In the genomic region with DNA sequence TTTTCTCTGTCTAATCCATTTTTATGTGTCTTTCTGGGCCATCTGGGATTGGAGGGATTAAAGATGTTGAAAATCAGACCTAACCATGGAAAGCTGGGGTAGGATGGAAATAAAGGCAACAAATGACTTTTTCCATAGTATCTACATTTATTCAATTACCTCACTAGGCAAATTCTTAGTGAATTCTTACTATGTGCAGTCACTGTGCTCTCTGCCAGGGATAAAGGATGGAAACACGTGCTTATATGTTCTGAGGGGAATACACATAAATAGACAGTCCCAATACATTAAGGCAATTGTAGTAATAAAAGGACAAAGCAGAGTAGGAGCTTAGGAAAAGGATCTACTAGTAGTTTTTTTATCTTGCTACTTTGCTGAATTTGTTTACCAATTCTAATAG, we compare ENCODE assay signal across 29 cellular contexts.
DNase-seq lines count a peak whose midpoint lies in the region; ATAC-seq, FAIRE-seq and TF ChIP-seq lines count a peak whose summit lies in the region.
"Had no signal": no experiment of that assay in that cellular context is flagged by ENCODE, and none has a peak within 500 bp of the region (broad histone marks: within the 10 kb centered on the region; RNA-seq: fewer than 3 reads in every experiment).

No MANE protein-coding gene starts in this region.

- ATAC-seq in HepG2: no peak
- ATAC-seq: activated CD8-positive, alpha-beta T cell treated with anti-CD3 and anti-CD28 coated beads for 36 hours; activated T-helper 17 cell treated with anti-CD3 and anti-CD28 coated beads, Interleukin-2, amount 50 U/mL, for 72 hours; left colon; right lobe of liver; stimulated activated effector memory CD8-positive, alpha-beta T cell treated with anti-CD3 and anti-CD28 coated beads, Interleukin-12 subunit alpha, Interleukin-12 subunit beta, amount 100 ng/mL, for 72 hours; upper lobe of right lung had no signal

- H3K4me1 ChIP-seq in GM23248 (ENCODE audit: insufficient read depth): peaks cover 43% of the 10 kb centered on the region
- peaks cover 17% of the 10 kb centered on the region for H3K4me1 ChIP-seq in astrocyte (ENCODE audit: insufficient read depth, low read length)
- H3K4me1 ChIP-seq in HepG2 (ENCODE audit: insufficient read depth, low read length): no peaks in the 10 kb centered on the region
- H3K4me1 ChIP-seq: BE2C, right lobe of liver, upper lobe of right lung had no signal

- FAIRE-seq in astrocyte (lab: Jason Lieb, UNC): peak; percentile 41
- FAIRE-seq in HepG2 (lab: Jason Lieb, UNC): no peak
- FAIRE-seq: frontal cortex had no signal

- H3K27ac Mint-ChIP-seq in astrocyte (ENCODE audit: unreplicated experiment): peak overlapping the region; percentile 36
- H3K27ac Mint-ChIP-seq: activated CD8-positive, alpha-beta T cell treated with anti-CD3 and anti-CD28 coated beads for 36 hours; activated naive CD4-positive, alpha-beta T cell treated with anti-CD3 and anti-CD28 coated beads, Interleukin-2, amount 50 U/mL, for 24 hours; activated T-helper 17 cell treated with anti-CD3 and anti-CD28 coated beads, Interleukin-2, amount 50 U/mL, for 72 hours; H9; stimulated activated effector memory CD8-positive, alpha-beta T cell treated with anti-CD3 and anti-CD28 coated beads, Interleukin-12 subunit alpha, Interleukin-12 subunit beta, amount 100 ng/mL, for 72 hours; T-helper 1 cell treated with Interleukin-12 subunit alpha and Interleukin-12 subunit beta and Interleukin-4 antibody, amounts not matched to agents 30 μg/mL and 1 μg/mL, for 36 hours had no signal

- TF ChIP-seq RAD21 in HepG2 (CRISPR knock-in tag; IDR thresholded peaks at IDR 0.05): no peak

- H3K27me3 Mint-ChIP-seq in astrocyte (ENCODE audit: low read depth, unreplicated experiment): no peaks in the 10 kb centered on the region
- H3K27me3 Mint-ChIP-seq: activated CD8-positive, alpha-beta T cell treated with anti-CD3 and anti-CD28 coated beads for 36 hours; activated naive CD4-positive, alpha-beta T cell treated with anti-CD3 and anti-CD28 coated beads, Interleukin-2, amount 50 U/mL, for 24 hours; activated T-helper 17 cell treated with anti-CD3 and anti-CD28 coated beads, Interleukin-2, amount 50 U/mL, for 72 hours; central memory CD8-positive, alpha-beta T cell had no signal

- CTCF ChIA-PET in HepG2 (lab: Yijun Ruan, JAX; ENCODE audit: low intra/inter-chr PET ratio, low total read pairs): no interaction called here

- no peaks in the 10 kb centered on the region for H4K20me1 ChIP-seq in GM23248 (ENCODE audit: insufficient read depth)
- no peaks in the 10 kb centered on the region for H4K20me1 ChIP-seq in astrocyte (ENCODE audit: insufficient read depth, low read length)
- no peaks in the 10 kb centered on the region for H4K20me1 ChIP-seq in HepG2 (ENCODE audit: insufficient read depth, low read length)

- no peak for TF ChIP-seq CTCF in astrocyte (IDR thresholded peaks at IDR 0.05; ENCODE audit: insufficient read depth, low read depth, low read length)
- TF ChIP-seq CTCF in fibroblast of the aortic adventitia (IDR thresholded peaks at IDR 0.05; ENCODE audit: insufficient read depth, low read length): no peak
- TF ChIP-seq CTCF in HepG2 (CRISPR knock-in tag; IDR thresholded peaks at IDR 0.05): no peak

- in situ Hi-C loops in GM23248 (cut with MboI) (no loop called here), ACHN (cut with HindIII; ENCODE audit: low pct_ligation_motif_present, low pct_unique_long_range_greater_than_20kb, low sequenced_read_pairs) (no loop called here), HepG2 (cut with HindIII; ENCODE audit: extremely low pct_ligation_motif_present, low pct_unique_long_range_greater_than_20kb) (no loop called here)

- DNase-seq in GM23248 (peak; percentile 47), astrocyte (ENCODE audit: low read depth) (peak; percentile 61), fibroblast of the aortic adventitia (ENCODE audit: low read depth) (peak; percentile 43), cardiac septum (ENCODE audit: low spot score) (no peak), ACHN (no peak), HepG2 (ENCODE audit: low spot score) (no peak), NCI-H1417 (lab: John Stamatoyannopoulos, UW) (no peak)
- DNase-seq: activated CD4-positive, alpha-beta T cell treated with anti-CD3 and anti-CD28 coated beads for 1 hour; activated CD8-positive, alpha-beta T cell treated with anti-CD3 and anti-CD28 coated beads for 36 hours; anterior cingulate cortex; BE2C; dorsolateral prefrontal cortex; H9; left colon; NCI-H1436; NCI-H2081 treated with DMSO at 0.1 percent for 48 hours; NCI-H446 treated with DMSO at 0.1 percent for 48 hours; NCI-H82; right lobe of liver; stimulated activated CD4-positive, alpha-beta T cell treated with anti-CD3 and anti-CD28 coated beads, Interleukin-4, amount 100 ng/mL, for 24 hours; upper lobe of right lung had no signal

- peaks cover 26% of the 10 kb centered on the region for H3K4me1 Mint-ChIP-seq in astrocyte (ENCODE audit: low read depth, unreplicated experiment)
- H3K4me1 Mint-ChIP-seq: activated naive CD4-positive, alpha-beta T cell treated with anti-CD3 and anti-CD28 coated beads, Interleukin-2, amount 50 U/mL, for 24 hours; activated T-helper 17 cell treated with anti-CD3 and anti-CD28 coated beads, Interleukin-2, amount 50 U/mL, for 72 hours; central memory CD8-positive, alpha-beta T cell; stimulated activated effector memory CD8-positive, alpha-beta T cell treated with anti-CD3 and anti-CD28 coated beads, Interleukin-12 subunit alpha, Interleukin-12 subunit beta, amount 100 ng/mL, for 72 hours had no signal

- POLR2A ChIA-PET in HepG2 (lab: Yijun Ruan, JAX): no interaction called here

- 27 to 31% methylated on average over 1 of the region's 1 CpG for WGBS in GM23248 (ENCODE audit: low coverage in 1 of 2, low lambda C conversion rate in 2 of 2, missing lambda C conversion rate in 2 of 2), 2 experiments
- WGBS in HepG2 (ENCODE audit: low lambda C conversion rate): 0% methylated on average over 1 of the region's 1 CpG

- H3K9ac ChIP-seq in GM23248 (no peak overlapping the region), astrocyte (ENCODE audit: low read length) (peak overlapping the region; percentile 5), HepG2 (ENCODE audit: insufficient read depth, low read depth, low read length) (no peak overlapping the region)
- H3K9ac ChIP-seq: KMS-11 had no signal

- no TSS peak for BruUV-seq in HepG2 (replicated peaks; lab: Mats Ljungman, UMichigan)

- no peak for TF ChIP-seq EP300 in HepG2 (IDR thresholded peaks at IDR 0.05; ENCODE audit: low read depth in 2 of 2, low read length in 2 of 2)
- TF ChIP-seq EP300 in HepG2 (CRISPR knock-in tag; IDR thresholded peaks at IDR 0.05; ENCODE audit: borderline replicate concordance): no peak

- H3K9me3 ChIP-seq in GM23248 (ENCODE audit: low read depth) (no peaks in the 10 kb centered on the region), astrocyte (ENCODE audit: insufficient read depth, low read depth, low read length) (no peaks in the 10 kb centered on the region), HepG2 (ENCODE audit: low read length) (no peaks in the 10 kb centered on the region)
- H3K9me3 ChIP-seq: BE2C, right lobe of liver, upper lobe of right lung had no signal

- no peak for TF ChIP-seq POLR2A in HepG2 (IDR thresholded peaks at IDR 0.05; ENCODE audit: insufficient read depth in 1 of 2, low read depth in 2 of 2, low read length in 2 of 2)

- H3K79me2 ChIP-seq in GM23248 (ENCODE audit: insufficient read depth) (peaks cover 54% of the 10 kb centered on the region), astrocyte (ENCODE audit: insufficient read depth, low read length) (no peaks in the 10 kb centered on the region), HepG2 (ENCODE audit: insufficient read depth, low read length) (no peaks in the 10 kb centered on the region)
- H3K79me2 ChIP-seq: hepatocyte had no signal

- no peaks in the 10 kb centered on the region for H3K36me3 ChIP-seq in GM23248 (ENCODE audit: low read depth)
- no peaks in the 10 kb centered on the region for H3K36me3 ChIP-seq in astrocyte (ENCODE audit: insufficient read depth, low read length)
- no peaks in the 10 kb centered on the region for H3K36me3 ChIP-seq in HepG2 (replicated peaks in 1 of 2; ENCODE audit: control insufficient read depth in 1 of 2, insufficient read depth in 2 of 2, low read length in 2 of 2)
- H3K36me3 ChIP-seq: BE2C, right lobe of liver, upper lobe of right lung had no signal

- intact Hi-C loops in cardiac septum (cut with DNase I) (no loop called here), HepG2 (cut with micrococcal nuclease; ENCODE audit: unreplicated experiment) (no loop called here)

- H3K36me3 Mint-ChIP-seq in astrocyte (ENCODE audit: low read depth, unreplicated experiment): no peaks in the 10 kb centered on the region
- H3K36me3 Mint-ChIP-seq: activated naive CD4-positive, alpha-beta T cell treated with anti-CD3 and anti-CD28 coated beads, Interleukin-2, amount 50 U/mL, for 24 hours; stimulated activated effector memory CD8-positive, alpha-beta T cell treated with anti-CD3 and anti-CD28 coated beads, Interleukin-12 subunit alpha, Interleukin-12 subunit beta, amount 100 ng/mL, for 72 hours had no signal

- H3F3A ChIP-seq in GM23248 (ENCODE audit: insufficient read depth): peaks cover 24% of the 10 kb centered on the region

- no peaks in the 10 kb centered on the region for H3K9me2 ChIP-seq in GM23248 (ENCODE audit: insufficient read depth)

- H3K9me3 Mint-ChIP-seq in astrocyte (ENCODE audit: unreplicated experiment): no peaks in the 10 kb centered on the region
- H3K9me3 Mint-ChIP-seq: H9; T-helper 1 cell treated with Interleukin-12 subunit alpha and Interleukin-12 subunit beta and Interleukin-4 antibody, amounts not matched to agents 30 μg/mL and 1 μg/mL, for 36 hours had no signal

- no peak overlapping the region for H3K4me3 Mint-ChIP-seq in astrocyte (ENCODE audit: unreplicated experiment)
- H3K4me3 Mint-ChIP-seq: activated CD8-positive, alpha-beta T cell treated with anti-CD3 and anti-CD28 coated beads for 36 hours; activated naive CD4-positive, alpha-beta T cell treated with anti-CD3 and anti-CD28 coated beads, Interleukin-2, amount 50 U/mL, for 24 hours; activated T-helper 17 cell treated with anti-CD3 and anti-CD28 coated beads, Interleukin-2, amount 50 U/mL, for 72 hours; central memory CD8-positive, alpha-beta T cell; H9; stimulated activated effector memory CD8-positive, alpha-beta T cell treated with anti-CD3 and anti-CD28 coated beads, Interleukin-12 subunit alpha, Interleukin-12 subunit beta, amount 100 ng/mL, for 72 hours; T-helper 1 cell treated with Interleukin-12 subunit alpha and Interleukin-12 subunit beta and Interleukin-4 antibody, amounts not matched to agents 30 μg/mL and 1 μg/mL, for 36 hours had no signal

- no peak overlapping the region for H2AFZ ChIP-seq in GM23248
- H2AFZ ChIP-seq in astrocyte (ENCODE audit: low read depth, low read length): no peak overlapping the region
- no peak overlapping the region for H2AFZ ChIP-seq in HepG2 (ENCODE audit: low read length)
- H2AFZ ChIP-seq: hepatocyte had no signal

- H3K27ac ChIP-seq in GM23248 (no peak overlapping the region), astrocyte (ENCODE audit: low read depth, low read length) (peak overlapping the region; percentile 57), HepG2 (ENCODE audit: extremely low read length, insufficient read depth, low read length) (no peak overlapping the region)
- H3K27ac ChIP-seq: dorsolateral prefrontal cortex, hepatocyte, KMS-11, right lobe of liver, upper lobe of right lung had no signal

- H3K27me3 ChIP-seq in GM23248 (replicated peaks; ENCODE audit: insufficient read depth) (no peaks in the 10 kb centered on the region), astrocyte (ENCODE audit: insufficient read depth, low read length) (no peaks in the 10 kb centered on the region), HepG2 (ENCODE audit: control insufficient read depth in 1 of 2, insufficient read depth in 2 of 2, low read length in 2 of 2) (no peaks in the 10 kb centered on the region)
- H3K27me3 ChIP-seq: BE2C, dorsolateral prefrontal cortex, hepatocyte, right lobe of liver, upper lobe of right lung had no signal

- H3K4me3 ChIP-seq in GM23248 (no peak overlapping the region), astrocyte (ENCODE audit: insufficient read depth, low read depth, low read length) (no peak overlapping the region), fibroblast of the aortic adventitia (ENCODE audit: low read depth, low read length) (no peak overlapping the region), HepG2 (replicated peaks in 1 of 3; ENCODE audit: insufficient read depth in 1 of 3, low read depth in 2 of 3, low read length in 3 of 3) (no peak overlapping the region)
- H3K4me3 ChIP-seq: dorsolateral prefrontal cortex, hepatocyte, right lobe of liver, upper lobe of right lung had no signal

- H3K4me2 ChIP-seq in GM23248 (ENCODE audit: unreplicated experiment): peak overlapping the region; percentile 19
- no peak overlapping the region for H3K4me2 ChIP-seq in astrocyte (ENCODE audit: low read length)
- H3K4me2 ChIP-seq in HepG2 (ENCODE audit: low read depth, low read length): no peak overlapping the region
- H3K4me2 ChIP-seq: hepatocyte, KMS-11 had no signal

Comparison
In these comparisons a context has a peak if more than half of its experiments do, and no peak if none do; other contexts are left out.
1. DNase-seq: peak in GM23248 (single experiment), astrocyte (single experiment) and fibroblast of the aortic adventitia (single experiment); none in cardiac septum (single experiment), ACHN (single experiment), HepG2 (single experiment) and NCI-H1417 (0 of 3).